Comparison of ENCODE assay signal across 8 cellular contexts in genomic region chr16:23149267-23149992, GRCh38. TPM values are rescaled to one million over a fixed set of nuclear protein-coding genes. Genes with fewer than 3 reads are reported as not detected.
DNase-seq lines count a peak whose midpoint lies in the region; ATAC-seq and TF ChIP-seq lines count a peak whose summit lies in the region.

USP31 (minus strand) TSS chr16:23149452; CDS start chr16:23149270, 182 bp downstream.

- no peaks in the 10 kb centered on the region for H3K36me3 ChIP-seq in PC-9 (ENCODE audit: low read depth)
- H3K36me3 ChIP-seq in esophagus (ENCODE audit: control insufficient read depth in 2 of 2, insufficient read depth in 2 of 2, low read length in 1 of 2) = no peaks in the 10 kb centered on the region
- no peaks in the 10 kb centered on the region for H3K36me3 ChIP-seq in mucosa of rectum (ENCODE audit: control insufficient read depth in 2 of 2, insufficient read depth in 2 of 2, low read length in 2 of 2)

- no peak for TF ChIP-seq CTCF in PC-9 (conservative IDR thresholded peaks at IDR 0.05)

- peak within 1 kb of the TSS; percentile 5 to 75 for H3K9ac ChIP-seq in mucosa of rectum (ENCODE audit: low read depth in 1 of 2, low read length in 2 of 2)

- peak within 1 kb of the TSS; percentile 93 for H3K4me3 Mint-ChIP-seq in activated T-cell treated with anti-CD3 and anti-CD28 coated beads, Interleukin-2, amount 50 U/mL, for 4 hours

- H3K9me3 ChIP-seq in PC-9 (ENCODE audit: insufficient read depth, low read depth) (no peaks in the 10 kb centered on the region), esophagus (ENCODE audit: control insufficient read depth in 2 of 2, insufficient read depth in 1 of 2, low read depth in 1 of 2, low read length in 1 of 2) (no peaks in the 10 kb centered on the region), mucosa of rectum (ENCODE audit: control insufficient read depth in 2 of 2, low read length in 2 of 2) (no peaks in the 10 kb centered on the region)

- intact Hi-C loops in PC-9 (cut with micrococcal nuclease; ENCODE audit: unreplicated experiment) = no loop called here

- H3K27me3 ChIP-seq in PC-9 (ENCODE audit: insufficient read depth, low read depth) = no peaks in the 10 kb centered on the region; the same call in 1 of the 2 replicates
- no peaks in the 10 kb centered on the region for H3K27me3 ChIP-seq in esophagus (ENCODE audit: control insufficient read depth in 1 of 2, insufficient read depth in 2 of 2, low read length in 2 of 2)
- peaks cover 0 to 3% of the 10 kb centered on the region in 2 donors for H3K27me3 ChIP-seq in mucosa of rectum (ENCODE audit: control insufficient read depth in 2 of 2, insufficient read depth in 2 of 2, low read length in 2 of 2)

- no peaks in the 10 kb centered on the region for H3K9me3 Mint-ChIP-seq in activated T-cell treated with anti-CD3 and anti-CD28 coated beads, Interleukin-2, amount 50 U/mL, for 4 hours

- H3K79me2 ChIP-seq in PC-9 (ENCODE audit: low read depth) = peaks cover 39% of the 10 kb centered on the region

- POLR2A ChIA-PET in PC-9 (lab: Charles Lee; ENCODE audit: unreplicated experiment) = no interaction called here

- peak within 1 kb of the TSS; percentile 88 for H2AFZ ChIP-seq in PC-9

- no peaks in the 10 kb centered on the region for H3F3A ChIP-seq in PC-9 (ENCODE audit: insufficient read depth, low read depth)

- CTCF ChIA-PET in PC-9 (lab: Charles Lee) = interaction anchor here (0.6 kb wide), 2 partner anchors 32 to 53 kb away, joined by 3 read pairs; no protein-coding TSS in a partner anchor

- H3K27me3 Mint-ChIP-seq in activated T-cell treated with anti-CD3 and anti-CD28 coated beads, Interleukin-2, amount 50 U/mL, for 4 hours (ENCODE audit: low read depth) = peaks cover 13% of the 10 kb centered on the region

- peaks cover 4% of the 10 kb centered on the region for H3K36me3 Mint-ChIP-seq in activated T-cell treated with anti-CD3 and anti-CD28 coated beads, Interleukin-2, amount 50 U/mL, for 4 hours (ENCODE audit: insufficient read depth)

- no peaks in the 10 kb centered on the region; the same call in 1 of the 2 replicates for H4K20me1 ChIP-seq in PC-9 (ENCODE audit: insufficient read depth)

- peak; percentile 78 for DNase-seq in DMS53 treated with DMSO at 0.1 percent for 48 hours (lab: John Stamatoyannopoulos, UW; ENCODE audit: unreplicated experiment)
- DNase-seq in KG1 (lab: John Stamatoyannopoulos, UW) = peak; percentile 72
- DNase-seq in PC-9 = peak; percentile 85 to 98
- DNase-seq in activated T-cell treated with anti-CD3 and anti-CD28 coated beads, Interleukin-2, amount 50 U/mL, for 4 hours = peak; percentile 86
- DNase-seq in stimulated activated CD8-positive, alpha-beta memory T cell treated with anti-CD3 and anti-CD28 coated beads, Interleukin-4, amount 100 ng/mL, for 24 hours (ENCODE audit: low read depth) = peak; percentile 86

- peak within 1 kb of the TSS; percentile 71 for H3K4me3 ChIP-seq in PC-9
- peak within 1 kb of the TSS; percentile 64 to 80 for H3K4me3 ChIP-seq in esophagus (ENCODE audit: low read depth in 1 of 2, low read length in 2 of 2)
- peak within 1 kb of the TSS; percentile 80 to 82 for H3K4me3 ChIP-seq in mucosa of rectum (ENCODE audit: low read length in 2 of 2)

- H3K4me1 Mint-ChIP-seq in activated T-cell treated with anti-CD3 and anti-CD28 coated beads, Interleukin-2, amount 50 U/mL, for 4 hours (ENCODE audit: low read depth) = peaks cover 10% of the 10 kb centered on the region

- 1% methylated on average over 53 to 75 of the region's 75 CpGs for WGBS in esophagus, 2 donors

- no TSS peak for BruUV-seq in PC-9 (replicated peaks; lab: Mats Ljungman, UMichigan)

- ATAC-seq in GM21786 (IDR thresholded peaks at IDR 0.05; ENCODE audit: unreplicated experiment) = peak; percentile 98
- peak; percentile 97 to 98 for ATAC-seq in activated T-cell treated with anti-CD3 and anti-CD28 coated beads, Interleukin-2, amount 50 U/mL, for 4 hours

- peak within 1 kb of the TSS; percentile 89 for H3K4me2 ChIP-seq in PC-9

- H3K27ac ChIP-seq in PC-9 (no peak within 1 kb of the TSS), esophagus (ENCODE audit: low read depth in 2 of 2, low read length in 1 of 2) (peak within 1 kb of the TSS; percentile 91 to 95), mucosa of rectum (ENCODE audit: low read depth in 2 of 2, low read length in 2 of 2) (peak within 1 kb of the TSS; percentile 61 to 70)

- peaks cover 30% of the 10 kb centered on the region for H3K4me1 ChIP-seq in PC-9 (replicated peaks; ENCODE audit: insufficient read depth)
- peaks cover 3 to 6% of the 10 kb centered on the region in 2 donors for H3K4me1 ChIP-seq in esophagus (ENCODE audit: control insufficient read depth in 2 of 2, insufficient read depth in 2 of 2, low read length in 1 of 2)
- H3K4me1 ChIP-seq in mucosa of rectum (ENCODE audit: control insufficient read depth in 2 of 2, insufficient read depth in 2 of 2, low read length in 2 of 2) = peaks cover 10 to 16% of the 10 kb centered on the region in 2 donors

- H3K9me2 ChIP-seq in PC-9 (ENCODE audit: insufficient read depth) = no peaks in the 10 kb centered on the region

RNA-seq across cellular contexts. Expression of gene USP31, which starts in this region (rescaled TPM):
- 9.1 and 12.1 TPM in 2 replicates for total RNA-seq in PC-9 (2021)
- total RNA-seq in activated T-cell treated with anti-CD3 and anti-CD28 coated beads, Interleukin-2, amount 50 U/mL, for 4 hours = 10 to 100 TPM; 11.3 to 11.9 (median 11.4) TPM
- polyA plus RNA-seq in esophagus = 1 to 10 TPM; 3.3 to 6.5 TPM
